In genomic region chr3:43128458-43128857, GRCh38 we compare ENCODE assay signal across 15 cellular contexts. TPM values are rescaled to one million over a fixed set of nuclear protein-coding genes. Genes with fewer than 3 reads are reported as not detected.
A peak's percentile ranks its signal among the peaks of the same experiment; 100 is the strongest.
DNase-seq lines count a peak whose midpoint lies in the region; ATAC-seq and TF ChIP-seq lines count a peak whose summit lies in the region.
"Had no signal": no experiment of that assay in that cellular context is flagged by ENCODE, and none has a peak within 500 bp of the region (broad histone marks: within the 10 kb centered on the region; RNA-seq: fewer than 3 reads in every experiment).

No MANE protein-coding gene starts in this region.

- H3K9me3 Mint-ChIP-seq in activated naive CD8-positive, alpha-beta T cell treated with anti-CD3 and anti-CD28 coated beads for 36 hours, result peaks cover 2% of the 10 kb centered on the region

- H2AFZ ChIP-seq in mesenchymal stem cell (ENCODE audit: low read depth, low read length), result no peak overlapping the region

- H4K8ac ChIP-seq in mesenchymal stem cell (ENCODE audit: low read length), result no peak overlapping the region

- peaks cover 2% of the 10 kb centered on the region for H3K36me3 Mint-ChIP-seq in activated naive CD8-positive, alpha-beta T cell treated with anti-CD3 and anti-CD28 coated beads for 36 hours
- H3K36me3 Mint-ChIP-seq: CD4-positive, CD25-positive, alpha-beta regulatory T cell had no signal

- H3K23ac ChIP-seq in mesenchymal stem cell (ENCODE audit: low read length in 2 of 2), result no peak overlapping the region

- no peak overlapping the region for H2BK15ac ChIP-seq in mesenchymal stem cell (ENCODE audit: low read depth, poor library complexity, severe bottlenecking)

- H3K18ac ChIP-seq in mesenchymal stem cell (ENCODE audit: low read depth in 1 of 2, low read length in 2 of 2), result no peak overlapping the region

- no peak overlapping the region for H2BK5ac ChIP-seq in mesenchymal stem cell (ENCODE audit: low read depth, low read length, poor library complexity, severe bottlenecking)

- no peak overlapping the region for H2BK120ac ChIP-seq in mesenchymal stem cell (ENCODE audit: low read depth, low read length)

- no peaks in the 10 kb centered on the region for H3K27me3 Mint-ChIP-seq in activated naive CD8-positive, alpha-beta T cell treated with anti-CD3 and anti-CD28 coated beads for 36 hours

- no peak overlapping the region for H3K14ac ChIP-seq in mesenchymal stem cell (ENCODE audit: low read length in 2 of 2)

- H3K27ac ChIP-seq in mesenchymal stem cell (ENCODE audit: low read length, poor library complexity, severe bottlenecking), result no peak overlapping the region

- H3K4ac ChIP-seq in mesenchymal stem cell (ENCODE audit: low read depth in 1 of 2, low read length in 2 of 2), result no peak overlapping the region

- WGBS in mesenchymal stem cell, result 76% methylated on average over 1 of the region's 1 CpG

- H3K27me3 ChIP-seq in mesenchymal stem cell (ENCODE audit: control insufficient read depth in 1 of 2, insufficient read depth in 1 of 2, low read length in 2 of 2), result peaks cover 0 to 5% of the 10 kb centered on the region in 2 experiments
- H3K27me3 ChIP-seq: BE2C had no signal

- H3K27ac Mint-ChIP-seq in activated naive CD8-positive, alpha-beta T cell treated with anti-CD3 and anti-CD28 coated beads for 36 hours, result no peak overlapping the region
- H3K27ac Mint-ChIP-seq: CD4-positive, CD25-positive, alpha-beta regulatory T cell; CD8-positive, alpha-beta memory T cell had no signal

- H3K9me3 ChIP-seq in mesenchymal stem cell (ENCODE audit: control insufficient read depth, low read length), result no peaks in the 10 kb centered on the region
- H3K9me3 ChIP-seq: BE2C had no signal

- H3K4me1 Mint-ChIP-seq in activated naive CD8-positive, alpha-beta T cell treated with anti-CD3 and anti-CD28 coated beads for 36 hours, result no peaks in the 10 kb centered on the region
- H3K4me1 Mint-ChIP-seq: CD4-positive, CD25-positive, alpha-beta regulatory T cell; CD8-positive, alpha-beta memory T cell had no signal

- H3K4me1 ChIP-seq in mesenchymal stem cell (ENCODE audit: control insufficient read depth, insufficient read depth, low read depth, low read length), result no peaks in the 10 kb centered on the region
- H3K4me1 ChIP-seq: BE2C, Caco-2 had no signal

- no peak for TF ChIP-seq CTCF in fibroblast of mammary gland (conservative IDR thresholded peaks at IDR 0.05; ENCODE audit: control insufficient read depth, insufficient read depth, low read depth, low read length)

- DNase-seq in MV-4-11 (lab: John Stamatoyannopoulos, UW) (peak; percentile 45), amniotic epithelial cell (ENCODE audit: low read depth) (peak; percentile 2), fibroblast of mammary gland (ENCODE audit: low read depth) (peak; percentile 30), mesenchymal stem cell (peak; percentile 15), NCI-H1436 treated with DMSO at 0.1 percent for 48 hours (lab: John Stamatoyannopoulos, UW) (no peak)
- no peak for DNase-seq in activated naive CD8-positive, alpha-beta T cell treated with anti-CD3 and anti-CD28 coated beads for 36 hours
- DNase-seq: ACHN; BE2C; C1 segment of cervical spinal cord; Caco-2; CD4-positive, CD25-positive, alpha-beta regulatory T cell; CD8-positive, alpha-beta memory T cell; GOT3; H9 had no signal

- H4K91ac ChIP-seq in mesenchymal stem cell (ENCODE audit: low read length), result no peak overlapping the region

- no peak for ATAC-seq in GM18909 (IDR thresholded peaks at IDR 0.05; ENCODE audit: poor library complexity, unreplicated experiment)

- no peaks in the 10 kb centered on the region for H3K79me1 ChIP-seq in mesenchymal stem cell (replicated peaks; ENCODE audit: low read length, poor library complexity, severe bottlenecking)

- no peak overlapping the region for H3K9ac ChIP-seq in mesenchymal stem cell (ENCODE audit: low read length)

- no peak overlapping the region for H3K4me3 ChIP-seq in fibroblast of mammary gland (ENCODE audit: control insufficient read depth, low read depth, low read length)
- no peak overlapping the region for H3K4me3 ChIP-seq in mesenchymal stem cell (ENCODE audit: insufficient read depth in 1 of 2, low read depth in 1 of 2, low read length in 2 of 2)

- no peak overlapping the region for H2BK12ac ChIP-seq in mesenchymal stem cell (ENCODE audit: low read length in 2 of 2)

- no peak overlapping the region for H3K4me2 ChIP-seq in mesenchymal stem cell (ENCODE audit: low read length, poor library complexity, severe bottlenecking)

- no peak overlapping the region for H2AK5ac ChIP-seq in mesenchymal stem cell (ENCODE audit: low read length, severe bottlenecking)

- no peak overlapping the region for H3K4me3 Mint-ChIP-seq in activated naive CD8-positive, alpha-beta T cell treated with anti-CD3 and anti-CD28 coated beads for 36 hours
- H3K4me3 Mint-ChIP-seq: CD4-positive, CD25-positive, alpha-beta regulatory T cell; CD8-positive, alpha-beta memory T cell; H9 had no signal

- no peaks in the 10 kb centered on the region for H3K36me3 ChIP-seq in mesenchymal stem cell (ENCODE audit: control insufficient read depth in 1 of 2, insufficient read depth in 2 of 2, low read depth in 1 of 2, low read length in 2 of 2)
- H3K36me3 ChIP-seq: BE2C had no signal

RNA-seq across cellular contexts. Expression of gene POMGNT2, which starts 22.6 kb away (rescaled TPM):
- polyA plus RNA-seq in mesenchymal stem cell (2013, experiment 1 of 2), result 7.2 TPM
- 7.2 TPM for polyA plus RNA-seq in mesenchymal stem cell (2013, experiment 2 of 2)
- 10 to 100 TPM; 12.1 to 13.3 TPM for total RNA-seq in activated naive CD8-positive, alpha-beta T cell treated with anti-CD3 and anti-CD28 coated beads for 36 hours

Comparison
In these comparisons a context has a peak if more than half of its experiments do, and no peak if none do; other contexts are left out.
1. DNase-seq: peak in MV-4-11 (single experiment), amniotic epithelial cell (single experiment), fibroblast of mammary gland (single experiment) and mesenchymal stem cell (single experiment); none in activated naive CD8-positive, alpha-beta T cell treated with anti-CD3 and anti-CD28 coated beads for 36 hours (single experiment) and NCI-H1436 treated with DMSO at 0.1 percent for 48 hours (single experiment).